1 cellular context compared by ENCODE assay signal in genomic region chr3:150439657-150440056, GRCh38.
TF ChIP-seq lines count a peak whose summit lies in the region.

No MANE protein-coding gene starts in this region.

TF ChIP-seq in A549, 52 proteins besides CTCF, POLR2A, EP300 and RAD21 (continued from another document):
- TF ChIP-seq REST (IDR thresholded peaks at IDR 0.05) (no peak), ELK1 (IDR thresholded peaks at IDR 0.05; ENCODE audit: low read depth, low read length) (no peak), RCOR1 (IDR thresholded peaks at IDR 0.05; ENCODE audit: low read depth, low read length) (no peak), ZC3H11A (IDR thresholded peaks at IDR 0.05) (no peak), EHF (CRISPR knock-in tag; IDR thresholded peaks at IDR 0.05) (no peak), HES2 (IDR thresholded peaks at IDR 0.05) (no peak), POLR2AphosphoS2 (conservative IDR thresholded peaks at IDR 0.05; ENCODE audit: low read length) (no peak), PHF8 (IDR thresholded peaks at IDR 0.05; ENCODE audit: borderline replicate concordance, low read depth) (no peak), CEBPB (IDR thresholded peaks at IDR 0.05) (no peak), BCL3 (IDR thresholded peaks at IDR 0.05) (no peak), FOSB (CRISPR knock-in tag; IDR thresholded peaks at IDR 0.05) (no peak), TP53 (CRISPR knock-in tag; IDR thresholded peaks at IDR 0.05) (no peak)
